ENCODE assay signal across 19 cellular contexts in the genomic region with DNA sequence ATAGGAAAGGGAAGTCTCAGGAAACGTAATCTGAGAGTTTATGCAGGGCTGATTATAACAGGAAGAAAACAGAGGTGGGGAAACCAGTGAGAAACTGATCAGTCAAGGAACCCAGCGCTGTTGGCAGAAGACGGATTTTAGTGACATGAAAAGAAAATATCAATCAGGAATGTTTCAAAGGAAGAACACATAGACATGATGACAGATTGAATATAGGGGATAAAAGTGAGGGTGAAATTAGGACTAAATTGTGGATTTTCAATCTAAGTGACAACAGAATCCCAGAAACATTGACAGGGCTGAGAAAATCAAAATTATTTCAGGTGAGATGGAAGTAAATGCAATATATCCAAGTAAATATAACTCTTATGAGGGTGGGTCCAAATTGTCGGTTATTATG.
"Had no signal": no experiment of that assay in that cellular context is flagged by ENCODE, and none has a peak within 500 bp of the region (broad histone marks: within the 10 kb centered on the region; RNA-seq: fewer than 3 reads in every experiment).

No MANE protein-coding gene starts in this region.

- H3K27ac ChIP-seq: RWPE1 had no signal

- H3K9me3 ChIP-seq: SK-N-SH had no signal

- H3K27ac Mint-ChIP-seq: T-cell had no signal

- DNase-seq: Kasumi-1, KBM-7, MM.1S, NCI-H1092 treated with DMSO at 0.1 percent for 48 hours, NCI-H1436, NCI-H187, NCI-H2029, NCI-H2081 treated with DMSO at 0.1 percent for 48 hours, NCI-H2227 treated with DMSO at 0.1 percent for 48 hours, NCI-H510A, NCI-H524 treated with DMSO at 0.1 percent for 48 hours, NCI-H69, NCI-H774, PC-3, SHP77, SK-N-SH, SW 1271, T-cell had no signal

- H3K4me3 Mint-ChIP-seq: T-cell had no signal

- H3K9ac ChIP-seq: SK-N-SH had no signal

- H3K4me2 ChIP-seq: SK-N-SH had no signal

- H3K9me3 Mint-ChIP-seq: T-cell had no signal

- H3K4me1 Mint-ChIP-seq: T-cell had no signal

- H3K36me3 Mint-ChIP-seq: T-cell had no signal
